Comparison of ENCODE assay signal across 27 cellular contexts in genomic region chr1:231465051-231465450, GRCh38. TPM values are rescaled to one million over a fixed set of nuclear protein-coding genes. Genes with fewer than 3 reads are reported as not detected.
DNase-seq lines count a peak whose midpoint lies in the region; ATAC-seq and TF ChIP-seq lines count a peak whose summit lies in the region.
"Had no signal": no experiment of that assay in that cellular context is flagged by ENCODE, and none has a peak within 500 bp of the region (broad histone marks: within the 10 kb centered on the region; RNA-seq: fewer than 3 reads in every experiment).

No MANE protein-coding gene starts in this region.

- 47% methylated on average over 1 of the region's 1 CpG for WGBS in GM23248 (ENCODE audit: low coverage in 1 of 2, low lambda C conversion rate in 2 of 2, missing lambda C conversion rate in 2 of 2), 2 experiments
- WGBS in suprapubic skin: 76% methylated on average over 1 of the region's 1 CpG

- TF ChIP-seq POLR2A in suprapubic skin (IDR thresholded peaks at IDR 0.05): no peak

- H3K27ac Mint-ChIP-seq in activated CD4-positive, alpha-beta T cell treated with anti-CD3 and anti-CD28 coated beads for 36 hours: no peak overlapping the region
- H3K27ac Mint-ChIP-seq in activated CD4-positive, alpha-beta T cell treated with anti-CD3 and anti-CD28 coated beads, Interleukin-2, amount 10 ng/mL, durations not matched to agents 7 days and 5 days: no peak overlapping the region
- H3K27ac Mint-ChIP-seq: activated CD4-positive, alpha-beta T cell treated with anti-CD3 and anti-CD28 coated beads, Interleukin-2, amount 10 ng/mL, durations not matched to agents 24 days and 14 days; CD8-positive, alpha-beta T cell; H9; T-helper 1 cell treated with Interleukin-12 subunit alpha and Interleukin-12 subunit beta and Interleukin-4 antibody, amounts not matched to agents 30 μg/mL and 1 μg/mL, for 36 hours had no signal

- intact Hi-C loops in activated CD4-positive, alpha-beta T cell treated with anti-CD3 and anti-CD28 coated beads for 36 hours (cut with DNase I, micrococcal nuclease): loop anchor here in 1 of 2 experiments (1.0 kb wide), 1 partner anchor 43 kb away; the partner anchor contains the start of gene EGLN1

- H3K79me2 ChIP-seq in GM23248 (ENCODE audit: insufficient read depth): no peaks in the 10 kb centered on the region
- H3K79me2 ChIP-seq: parathyroid adenoma had no signal

- peak; percentile 20 for DNase-seq in activated CD4-positive, alpha-beta T cell treated with anti-CD3 and anti-CD28 coated beads for 36 hours
- no peak for DNase-seq in activated CD4-positive, alpha-beta T cell treated with anti-CD3 and anti-CD28 coated beads, Interleukin-2, amount 10 ng/mL, durations not matched to agents 7 days and 5 days
- DNase-seq in GM23248: peak; percentile 4
- peak; percentile 47 for DNase-seq in dermis blood vessel endothelial cell
- DNase-seq in suprapubic skin (ENCODE audit: low spot score in 2 of 2): no peak
- no peak for DNase-seq in NCI-H524 treated with DMSO at 0.1 percent for 48 hours (lab: John Stamatoyannopoulos, UW)
- DNase-seq: activated CD4-positive, alpha-beta T cell treated with anti-CD3 and anti-CD28 coated beads, Interleukin-2, amount 10 ng/mL, durations not matched to agents 24 days and 14 days; activated gamma-delta T cell treated with Interleukin-2 at 50 U/mL for 16 hours; aorta; CD8-positive, alpha-beta T cell; glutamatergic neuron; H9; Karpas-422; kidney; NCI-H1048; NCI-H1694 treated with DMSO at 0.1 percent for 48 hours; NCI-H2171 treated with DMSO at 0.1 percent for 48 hours; NCI-H526; right cardiac atrium; stimulated activated CD4-positive, alpha-beta T cell treated with anti-CD3 and anti-CD28 coated beads, Interleukin-12 subunit alpha, Interleukin-12 subunit beta, amount 100 ng/mL, for 4 hours; trophoblast cell had no signal

- H3K9me2 ChIP-seq in GM23248 (ENCODE audit: insufficient read depth): no peaks in the 10 kb centered on the region

- no peak for TF ChIP-seq EP300 in suprapubic skin (IDR thresholded peaks at IDR 0.05)

- peaks cover 49% of the 10 kb centered on the region for H3K27me3 Mint-ChIP-seq in activated CD4-positive, alpha-beta T cell treated with anti-CD3 and anti-CD28 coated beads for 36 hours
- H3K27me3 Mint-ChIP-seq in activated CD4-positive, alpha-beta T cell treated with anti-CD3 and anti-CD28 coated beads, Interleukin-2, amount 10 ng/mL, durations not matched to agents 7 days and 5 days: peaks cover 66% of the 10 kb centered on the region

- no peak overlapping the region for H3K9ac ChIP-seq in GM23248
- H3K9ac ChIP-seq: parathyroid adenoma had no signal

- POLR2A ChIA-PET in activated CD4-positive, alpha-beta T cell treated with anti-CD3 and anti-CD28 coated beads for 36 hours (lab: Charles Lee): no interaction called here
- POLR2A ChIA-PET in activated CD4-positive, alpha-beta T cell treated with anti-CD3 and anti-CD28 coated beads, Interleukin-2, amount 10 ng/mL, durations not matched to agents 7 days and 5 days (lab: Charles Lee): no interaction called here

- no peaks in the 10 kb centered on the region for H4K20me1 ChIP-seq in GM23248 (ENCODE audit: insufficient read depth)

- no peak overlapping the region for H2AFZ ChIP-seq in GM23248
- H2AFZ ChIP-seq: parathyroid adenoma had no signal

- H3K4me3 Mint-ChIP-seq in activated CD4-positive, alpha-beta T cell treated with anti-CD3 and anti-CD28 coated beads for 36 hours: no peak overlapping the region
- no peak overlapping the region for H3K4me3 Mint-ChIP-seq in activated CD4-positive, alpha-beta T cell treated with anti-CD3 and anti-CD28 coated beads, Interleukin-2, amount 10 ng/mL, durations not matched to agents 7 days and 5 days
- H3K4me3 Mint-ChIP-seq: activated CD4-positive, alpha-beta T cell treated with anti-CD3 and anti-CD28 coated beads, Interleukin-2, amount 10 ng/mL, durations not matched to agents 24 days and 14 days; CD8-positive, alpha-beta T cell; H9; neural crest cell; T-helper 1 cell treated with Interleukin-12 subunit alpha and Interleukin-12 subunit beta and Interleukin-4 antibody, amounts not matched to agents 30 μg/mL and 1 μg/mL, for 36 hours had no signal

- TF ChIP-seq CTCF in suprapubic skin (IDR thresholded peaks at IDR 0.05): no peak

- H3K9me3 ChIP-seq in GM23248 (ENCODE audit: low read depth) (no peaks in the 10 kb centered on the region), suprapubic skin (no peaks in the 10 kb centered on the region)

- in situ Hi-C loops in GM23248 (cut with MboI): no loop called here

- H3K27me3 ChIP-seq in GM23248 (replicated peaks; ENCODE audit: insufficient read depth) (no peaks in the 10 kb centered on the region; the same call in 1 of the 2 replicates), suprapubic skin (no peaks in the 10 kb centered on the region)

- CTCF ChIA-PET in activated CD4-positive, alpha-beta T cell treated with anti-CD3 and anti-CD28 coated beads for 36 hours (lab: Charles Lee): interaction anchor here (0.7 kb wide), 1 partner anchor 1685 kb away, joined by 3 read pairs; no protein-coding TSS in a partner anchor
- CTCF ChIA-PET in activated CD4-positive, alpha-beta T cell treated with anti-CD3 and anti-CD28 coated beads, Interleukin-2, amount 10 ng/mL, durations not matched to agents 7 days and 5 days (lab: Charles Lee): no interaction called here

- H3K27ac ChIP-seq in GM23248 (no peak overlapping the region), suprapubic skin (no peak overlapping the region)
- H3K27ac ChIP-seq: parathyroid adenoma had no signal

- no peaks in the 10 kb centered on the region for H3K36me3 ChIP-seq in GM23248 (ENCODE audit: low read depth)
- no peaks in the 10 kb centered on the region for H3K36me3 ChIP-seq in suprapubic skin

- H3K4me2 ChIP-seq in GM23248 (ENCODE audit: unreplicated experiment): no peak overlapping the region

- H3K36me3 Mint-ChIP-seq in activated CD4-positive, alpha-beta T cell treated with anti-CD3 and anti-CD28 coated beads for 36 hours (ENCODE audit: low read depth): peaks cover 4% of the 10 kb centered on the region
- H3K36me3 Mint-ChIP-seq in activated CD4-positive, alpha-beta T cell treated with anti-CD3 and anti-CD28 coated beads, Interleukin-2, amount 10 ng/mL, durations not matched to agents 7 days and 5 days (ENCODE audit: low read depth): peaks cover 5% of the 10 kb centered on the region
- H3K36me3 Mint-ChIP-seq: CD8-positive, alpha-beta T cell had no signal

- H3K4me3 ChIP-seq in GM23248: no peak overlapping the region
- H3K4me3 ChIP-seq in suprapubic skin: no peak overlapping the region
- H3K4me3 ChIP-seq: lung had no signal

- no peaks in the 10 kb centered on the region for H3K4me1 ChIP-seq in GM23248 (ENCODE audit: insufficient read depth)
- no peaks in the 10 kb centered on the region for H3K4me1 ChIP-seq in suprapubic skin
- H3K4me1 ChIP-seq: parathyroid adenoma had no signal

- peaks cover 20% of the 10 kb centered on the region for H3K9me3 Mint-ChIP-seq in activated CD4-positive, alpha-beta T cell treated with anti-CD3 and anti-CD28 coated beads for 36 hours (ENCODE audit: low read depth)
- H3K9me3 Mint-ChIP-seq in activated CD4-positive, alpha-beta T cell treated with anti-CD3 and anti-CD28 coated beads, Interleukin-2, amount 10 ng/mL, durations not matched to agents 7 days and 5 days: peaks cover 16% of the 10 kb centered on the region
- H3K9me3 Mint-ChIP-seq: neural crest cell had no signal

- peaks cover 24% of the 10 kb centered on the region for H3K4me1 Mint-ChIP-seq in activated CD4-positive, alpha-beta T cell treated with anti-CD3 and anti-CD28 coated beads for 36 hours
- peaks cover 12% of the 10 kb centered on the region for H3K4me1 Mint-ChIP-seq in activated CD4-positive, alpha-beta T cell treated with anti-CD3 and anti-CD28 coated beads, Interleukin-2, amount 10 ng/mL, durations not matched to agents 7 days and 5 days
- H3K4me1 Mint-ChIP-seq: neural crest cell had no signal

- ATAC-seq in activated CD4-positive, alpha-beta T cell treated with anti-CD3 and anti-CD28 coated beads for 36 hours: peak; percentile 85
- ATAC-seq in GM18499 (IDR thresholded peaks at IDR 0.05; ENCODE audit: insufficient read depth, unreplicated experiment): peak; percentile 43
- no peak for ATAC-seq in SK-N-SH treated with all-trans-retinoic acid at 6 μM for 48 hours
- ATAC-seq: CD8-positive, alpha-beta T cell; right cardiac atrium had no signal

- no peaks in the 10 kb centered on the region for H3F3A ChIP-seq in GM23248 (ENCODE audit: insufficient read depth)

TF ChIP-seq in SK-N-SH treated with all-trans-retinoic acid at 6 μM for 48 hours, 23 proteins besides CTCF, POLR2A, EP300 and RAD21 (continues in another document):
- TF ChIP-seq ZFP3 (CRISPR knock-in tag; IDR thresholded peaks at IDR 0.05): no peak
- no peak for TF ChIP-seq POU6F1 (CRISPR knock-in tag; IDR thresholded peaks at IDR 0.05; ENCODE audit: borderline replicate concordance, low read depth)
- no peak for TF ChIP-seq ISL1 (CRISPR knock-in tag; IDR thresholded peaks at IDR 0.05)

RNA-seq across cellular contexts. Expression of gene EGLN1, which starts 43.0 kb away (rescaled TPM):
- 10 to 100 TPM; 31.5 to 43.7 TPM for total RNA-seq in activated CD4-positive, alpha-beta T cell treated with anti-CD3 and anti-CD28 coated beads for 36 hours
- 10 to 100 TPM; 29.3 to 39.7 TPM for total RNA-seq in activated CD4-positive, alpha-beta T cell treated with anti-CD3 and anti-CD28 coated beads, Interleukin-2, amount 10 ng/mL, durations not matched to agents 7 days and 5 days
- 45.4 and 51.8 TPM in 2 replicates for total RNA-seq in GM23248 (2014; rRNA removed; shearing (Covaris generic))
- polyA plus RNA-seq in GM23248 (2016; fragmentation: Nextera tagmentation; extraction: Ambion mirVana): 17.6 and 17.7 TPM in 2 replicates
- total RNA-seq in dermis blood vessel endothelial cell (125 and 129 TPM in 2 replicates), suprapubic skin (10 to 100 TPM; 33.8 to 44.5 (median 39.4) TPM)

Comparison
In these comparisons a context has a peak if more than half of its experiments do, and no peak if none do; other contexts are left out.
1. DNase-seq: peak in activated CD4-positive, alpha-beta T cell treated with anti-CD3 and anti-CD28 coated beads for 36 hours (single experiment), GM23248 (single experiment) and dermis blood vessel endothelial cell (single experiment); none in activated CD4-positive, alpha-beta T cell treated with anti-CD3 and anti-CD28 coated beads, Interleukin-2, amount 10 ng/mL, durations not matched to agents 7 days and 5 days (single experiment), suprapubic skin (0 of 2) and NCI-H524 treated with DMSO at 0.1 percent for 48 hours (single experiment).